13 cellular contexts compared by ENCODE assay signal in the genomic region with DNA sequence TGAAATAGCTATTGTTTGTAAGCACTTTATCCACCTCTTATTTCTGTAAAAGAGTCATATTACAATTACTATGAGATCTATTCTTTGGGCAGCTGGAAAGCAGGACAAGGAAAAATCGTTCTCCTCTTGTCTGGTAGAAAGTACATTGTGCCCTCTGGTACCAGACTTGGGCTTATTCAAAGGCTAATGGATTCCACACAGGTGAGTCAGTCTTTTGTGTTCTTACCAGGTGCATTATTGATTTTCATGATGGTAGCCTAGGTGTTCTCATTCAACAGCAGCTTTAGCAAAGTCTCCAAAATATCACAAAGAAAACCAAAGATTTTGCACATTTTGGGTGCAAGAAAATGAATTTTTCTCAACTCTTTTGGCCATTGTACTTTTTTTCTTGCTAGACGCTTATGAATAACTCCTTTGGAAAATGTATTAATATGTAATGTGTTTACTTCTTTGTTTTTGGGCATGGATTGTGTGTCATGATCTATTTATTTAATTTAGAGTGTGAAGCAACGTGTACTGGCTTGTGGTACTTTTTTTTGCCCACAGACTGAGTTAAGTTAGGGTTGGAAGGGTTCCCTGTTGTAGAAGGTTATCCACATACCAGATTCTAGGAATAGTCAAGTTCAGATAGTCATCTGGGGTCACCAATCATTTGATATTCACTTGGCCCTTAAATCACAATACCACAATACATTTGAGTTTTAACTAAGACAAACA. TPM values are rescaled to one million over a fixed set of nuclear protein-coding genes. Genes with fewer than 3 reads are reported as not detected.
DNase-seq lines count a peak whose midpoint lies in the region; TF ChIP-seq lines count a peak whose summit lies in the region.
"Had no signal": no experiment of that assay in that cellular context is flagged by ENCODE, and none has a peak within 500 bp of the region (broad histone marks: within the 10 kb centered on the region; RNA-seq: fewer than 3 reads in every experiment).

No MANE protein-coding gene starts in this region.

- TF ChIP-seq CTCF in mammary epithelial cell (conservative IDR thresholded peaks at IDR 0.05 in 1 of 2, IDR thresholded peaks at IDR 0.05 in 1 of 2; ENCODE audit: extremely low read depth in 1 of 2, insufficient read depth in 1 of 2, low read depth in 1 of 2, low read length in 2 of 2) (no peak), progenitor cell of endocrine pancreas (IDR thresholded peaks at IDR 0.05; ENCODE audit: unreplicated experiment) (no peak), foreskin fibroblast (IDR thresholded peaks at IDR 0.05; ENCODE audit: low read depth, low read length) (no peak)

- peak overlapping the region; percentile 98 for H3K27ac Mint-ChIP-seq in progenitor cell of endocrine pancreas
- H3K27ac Mint-ChIP-seq: HFFc6 had no signal

- H3K27me3 Mint-ChIP-seq in progenitor cell of endocrine pancreas = no peaks in the 10 kb centered on the region

- H3K36me3 ChIP-seq in HUES48 (ENCODE audit: control insufficient read depth, insufficient read depth, low read length) (no peaks in the 10 kb centered on the region), mammary epithelial cell (ENCODE audit: insufficient read depth, low read length) (no peaks in the 10 kb centered on the region)
- H3K36me3 ChIP-seq: WERI-Rb-1 had no signal

- H3K27ac ChIP-seq in HUES48 (ENCODE audit: low read depth, low read length) = peak overlapping the region; percentile 87
- peak overlapping the region; percentile 86 for H3K27ac ChIP-seq in mammary epithelial cell (ENCODE audit: insufficient read depth, low read depth, low read length)
- H3K27ac ChIP-seq: WERI-Rb-1 had no signal

- peaks cover 2% of the 10 kb centered on the region for H3K36me3 Mint-ChIP-seq in progenitor cell of endocrine pancreas (ENCODE audit: insufficient read depth)

- 38% methylated on average over 3 of the region's 3 CpGs for WGBS in mammary epithelial cell (ENCODE audit: low coverage, missing lambda C conversion rate)

- CTCF ChIA-PET in mammary epithelial cell (lab: Charles Lee; ENCODE audit: low non-redundant PET) = no interaction called here

- H3K9me3 Mint-ChIP-seq in progenitor cell of endocrine pancreas (ENCODE audit: low read depth) = no peaks in the 10 kb centered on the region
- H3K9me3 Mint-ChIP-seq: HFFc6 had no signal

- H3K9me3 ChIP-seq in HUES48 (ENCODE audit: control insufficient read depth, insufficient read depth, low read length) (no peaks in the 10 kb centered on the region), mammary epithelial cell (replicated peaks; ENCODE audit: insufficient read depth, low read length) (no peaks in the 10 kb centered on the region)

- no peak overlapping the region for H2AFZ ChIP-seq in mammary epithelial cell (ENCODE audit: low read depth, low read length)

- intact Hi-C loops in mammary epithelial cell (cut with micrococcal nuclease) = loop anchor here (1.0 kb wide), 1 partner anchor 38 kb away; no protein-coding TSS in a partner anchor
- intact Hi-C loops in posterior vena cava (cut with DNase I) = no loop called here

- H4K20me1 ChIP-seq in mammary epithelial cell (ENCODE audit: insufficient read depth, low read length) = no peaks in the 10 kb centered on the region

- no TSS peak for BruUV-seq in mammary epithelial cell (replicated peaks; lab: Mats Ljungman, UMichigan)

- H3K79me2 ChIP-seq in mammary epithelial cell (ENCODE audit: insufficient read depth, low read length) = peaks cover 84% of the 10 kb centered on the region

- H3K27me3 ChIP-seq in HUES48 (ENCODE audit: control insufficient read depth, insufficient read depth, low read length) (no peaks in the 10 kb centered on the region), mammary epithelial cell (ENCODE audit: insufficient read depth, low read length) (no peaks in the 10 kb centered on the region)

- dilution Hi-C loops in mammary epithelial cell (cut with HindIII; ENCODE audit: low sequenced_read_pairs) = no loop called here

- peak overlapping the region; percentile 3 for H3K4me3 Mint-ChIP-seq in progenitor cell of endocrine pancreas (ENCODE audit: low read depth)
- H3K4me3 Mint-ChIP-seq: HFFc6 had no signal

- H3K9ac ChIP-seq in HUES48 (ENCODE audit: low read depth, low read length) (peak overlapping the region; percentile 68), mammary epithelial cell (ENCODE audit: insufficient read depth, low read length) (no peak overlapping the region)

- peak overlapping the region; percentile 77 for H3K4me2 ChIP-seq in mammary epithelial cell (ENCODE audit: insufficient read depth, low read depth, low read length)

- in situ Hi-C loops in mammary epithelial cell (cut with MboI; ENCODE audit: low sequenced_read_pairs in 2 of 2) = no loop called here

- peaks cover 46% of the 10 kb centered on the region for H3K4me1 Mint-ChIP-seq in progenitor cell of endocrine pancreas (ENCODE audit: low read depth)

- peak overlapping the region; percentile 48 for H3K4me3 ChIP-seq in HUES48 (ENCODE audit: low read depth, low read length)
- H3K4me3 ChIP-seq in mammary epithelial cell (replicated peaks in 1 of 3; ENCODE audit: insufficient read depth in 1 of 3, low read depth in 2 of 3, low read length in 3 of 3) = no peak overlapping the region
- H3K4me3 ChIP-seq in foreskin fibroblast (ENCODE audit: low read depth in 1 of 2, low read length in 2 of 2) = no peak overlapping the region

- H3K4me1 ChIP-seq in HUES48 (ENCODE audit: control insufficient read depth, insufficient read depth, low read length) (peaks cover 72% of the 10 kb centered on the region), mammary epithelial cell (ENCODE audit: insufficient read depth, low read length) (peaks cover 49% of the 10 kb centered on the region)

- peak; percentile 45 for DNase-seq in NCI-H2081 treated with DMSO at 0.1 percent for 48 hours (lab: John Stamatoyannopoulos, UW)
- DNase-seq in mammary epithelial cell = peak; percentile 87
- DNase-seq in progenitor cell of endocrine pancreas (ENCODE audit: low spot score, unreplicated experiment) = no peak
- DNase-seq in AG08395 (ENCODE audit: low spot score) = no peak
- DNase-seq in A172 (ENCODE audit: low spot score) = no peak
- DNase-seq in foreskin fibroblast = no peak
- no peak for DNase-seq in posterior vena cava (ENCODE audit: low spot score)
- DNase-seq: amniotic stem cell, HFFc6, MM.1S, posterior cingulate gyrus, WERI-Rb-1 had no signal

RNA-seq across cellular contexts. Expression of a gene that starts 26.2 kb away (rescaled TPM):
- total RNA-seq in mammary epithelial cell = 10 to 100 TPM; 61.5 to 68.4 TPM
- polyA plus RNA-seq in mammary epithelial cell = 44.5 TPM
- 54.7 TPM for polyA minus RNA-seq in mammary epithelial cell
- 51.1 and 54.1 TPM in 2 replicates for total RNA-seq in progenitor cell of endocrine pancreas
- total RNA-seq in A172 (2014; rRNA removed; shearing (Covaris generic)) = 29.7 and 39.6 TPM in 2 replicates
- 10 to 100 TPM; 25.3 to 34.6 TPM for total RNA-seq in posterior vena cava

RNA-seq across cellular contexts. Expression of a gene that starts 36.7 kb away (rescaled TPM):
- 10 to 100 TPM; 10.7 to 13.2 TPM for total RNA-seq in mammary epithelial cell
- 4.2 TPM for polyA plus RNA-seq in mammary epithelial cell
- polyA minus RNA-seq in mammary epithelial cell = 17.6 TPM
- total RNA-seq in progenitor cell of endocrine pancreas = 20.4 and 21.7 TPM in 2 replicates
- 6.5 and 7.5 TPM in 2 replicates for total RNA-seq in A172 (2014; rRNA removed; shearing (Covaris generic))
- 1 to 10 TPM; 1.3 to 3.2 TPM for total RNA-seq in posterior vena cava

Comparison
In these comparisons a context has a peak if more than half of its experiments do, and no peak if none do; other contexts are left out.
1. DNase-seq: peak in NCI-H2081 treated with DMSO at 0.1 percent for 48 hours (single experiment) and mammary epithelial cell (single experiment); none in progenitor cell of endocrine pancreas (single experiment), AG08395 (single experiment), A172 (single experiment), foreskin fibroblast (0 of 2) and posterior vena cava (single experiment).